Comparison of ENCODE assay signal across 32 cellular contexts in the genomic region with DNA sequence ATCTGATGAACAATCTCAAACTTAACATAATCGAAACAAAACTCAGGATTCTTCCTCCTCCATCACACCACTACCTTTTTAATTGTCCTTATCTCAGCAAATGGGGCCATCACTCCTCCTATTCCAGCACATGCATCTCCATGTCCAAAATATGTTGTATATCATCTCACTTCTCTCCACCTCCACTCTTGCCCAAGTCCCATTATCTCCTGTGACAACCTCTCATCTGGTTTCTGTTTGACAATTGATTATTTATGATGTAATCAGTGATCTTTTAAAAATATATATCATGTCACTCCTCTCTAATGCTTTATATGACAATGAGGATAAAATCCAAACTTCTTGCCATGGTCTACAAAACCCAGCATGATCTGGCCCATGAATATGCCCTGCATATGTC.
"Had no signal": no experiment of that assay in that cellular context is flagged by ENCODE, and none has a peak within 500 bp of the region (broad histone marks: within the 10 kb centered on the region; RNA-seq: fewer than 3 reads in every experiment).

No MANE protein-coding gene starts in this region.

- H3K4me3 ChIP-seq: ascending aorta, cardiac muscle cell had no signal

- ATAC-seq: activated CD4-positive, alpha-beta T cell treated with anti-CD3 and anti-CD28 coated beads for 36 hours; activated CD4-positive, CD25-positive, alpha-beta regulatory T cell treated with anti-CD3 and anti-CD28 coated beads, Interleukin-2, amount 50 U/mL, for 24 hours; activated CD8-positive, alpha-beta memory T cell treated with anti-CD3 and anti-CD28 coated beads, Interleukin-2, amount 10 ng/mL, durations not matched to agents 7 days and 5 days; activated CD8-positive, alpha-beta T cell treated with anti-CD3 and anti-CD28 coated beads, Interleukin-2, amount 10 ng/mL, durations not matched to agents 7 days and 5 days; activated naive CD8-positive, alpha-beta T cell treated with anti-CD3 and anti-CD28 coated beads, Interleukin-2, amount 50 U/mL, for 24 hours; WTC11 had no signal

- H3K4me1 ChIP-seq: ascending aorta had no signal

- H3K27me3 ChIP-seq: ascending aorta, cardiac muscle cell had no signal

- H3K9me3 ChIP-seq: ascending aorta had no signal

- H3K36me3 ChIP-seq: ascending aorta, cardiac muscle cell, WERI-Rb-1 had no signal

- H3K27ac ChIP-seq: ascending aorta, cardiac muscle cell, WERI-Rb-1 had no signal

- DNase-seq: activated CD4-positive, alpha-beta memory T cell treated with anti-CD3 and anti-CD28 coated beads, Interleukin-2, amount 10 ng/mL, durations not matched to agents 7 days and 5 days; activated CD4-positive, alpha-beta T cell treated with anti-CD3 and anti-CD28 coated beads for 1 hour; activated CD4-positive, alpha-beta T cell treated with anti-CD3 and anti-CD28 coated beads for 36 hours; activated CD4-positive, alpha-beta T cell treated with anti-CD3 and anti-CD28 coated beads for 48 hours; activated CD4-positive, alpha-beta T cell treated with anti-CD3 and anti-CD28 coated beads, Interleukin-2, amount 10 ng/mL, durations not matched to agents 7 days and 5 days; activated CD4-positive, alpha-beta T cell treated with anti-CD3 and anti-CD28 coated beads, Interleukin-2, amount 50 U/mL, for 48 hours; activated CD4-positive, CD25-positive, alpha-beta regulatory T cell; activated CD8-positive, alpha-beta memory T cell treated with anti-CD3 and anti-CD28 coated beads for 24 hours; activated CD8-positive, alpha-beta memory T cell treated with anti-CD3 and anti-CD28 coated beads, Interleukin-2, amount 10 ng/mL, durations not matched to agents 7 days and 5 days; activated CD8-positive, alpha-beta memory T cell treated with anti-CD3 and anti-CD28 coated beads, Interleukin-2, amount 50 U/mL, for 48 hours; activated CD8-positive, alpha-beta T cell treated with anti-CD3 and anti-CD28 coated beads, Interleukin-2, amount 10 ng/mL, durations not matched to agents 7 days and 5 days; activated effector memory CD4-positive, alpha-beta T cell treated with Interleukin-2 at 50 U/mL for 16 hours; activated gamma-delta T cell; activated naive CD4-positive, alpha-beta T cell treated with anti-CD3 and anti-CD28 coated beads, Interleukin-2, amount 10 ng/mL, durations not matched to agents 7 days and 5 days; activated naive CD4-positive, alpha-beta T cell treated with Interleukin-2 at 50 U/mL for 16 hours; activated naive CD8-positive, alpha-beta T cell treated with anti-CD3 and anti-CD28 coated beads, Interleukin-2, amount 10 ng/mL, durations not matched to agents 7 days and 5 days; activated naive CD8-positive, alpha-beta T cell treated with anti-CD3 and anti-CD28 coated beads, Interleukin-2, amount 50 U/mL, for 24 hours; activated T-cell treated with anti-CD3 and anti-CD28 coated beads, Interleukin-2, amount 50 U/mL, for 24 hours; activated T-cell treated with anti-CD3 and anti-CD28 coated beads, Interleukin-2, amount 50 U/mL, for 48 hours; amygdala; anterior cingulate cortex; caudate nucleus; cerebellar nuclear complex; T-helper 1 cell; T-helper 2 cell; T-helper 9 cell; WERI-Rb-1 had no signal

- FAIRE-seq: bronchial epithelial cell had no signal
